ENCODE assay signal across 23 cellular contexts in the genomic region with DNA sequence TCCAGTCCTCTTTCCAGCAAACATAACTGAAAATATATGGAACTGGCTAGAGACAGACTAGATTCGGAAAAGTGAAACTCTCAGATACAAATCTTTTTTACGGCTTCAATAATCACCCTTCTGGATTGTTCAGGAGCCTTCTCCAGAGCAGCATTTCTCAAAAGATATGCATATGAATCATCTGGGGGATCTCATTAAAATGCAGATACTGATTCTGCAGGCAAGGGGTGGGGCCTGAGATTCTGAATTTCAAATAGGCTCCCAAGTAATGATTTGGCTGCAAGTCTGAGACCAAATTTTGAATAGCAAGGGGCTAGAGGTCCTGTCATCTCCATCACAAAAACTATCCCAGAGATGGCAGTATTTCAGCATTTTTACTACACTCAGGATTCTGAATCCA.
DNase-seq lines count a peak whose midpoint lies in the region; ATAC-seq, FAIRE-seq and TF ChIP-seq lines count a peak whose summit lies in the region.
"Had no signal": no experiment of that assay in that cellular context is flagged by ENCODE, and none has a peak within 500 bp of the region (broad histone marks: within the 10 kb centered on the region; RNA-seq: fewer than 3 reads in every experiment).

No MANE protein-coding gene starts in this region.

- H2BK20ac ChIP-seq in H1 (ENCODE audit: low read length): no peak overlapping the region

- ATAC-seq in GM19324 (IDR thresholded peaks at IDR 0.05; ENCODE audit: low FRiP score, unreplicated experiment) (no peak), GM19351 (IDR thresholded peaks at IDR 0.05; ENCODE audit: unreplicated experiment) (no peak)
- ATAC-seq: heart right ventricle, left ventricle myocardium superior, sciatic nerve had no signal

- H2BK5ac ChIP-seq in H1 (ENCODE audit: low read depth, low read length): no peak overlapping the region; the same call in 1 of the 2 replicates
- no peak overlapping the region for H2BK5ac ChIP-seq in trophoblast cell (ENCODE audit: low read depth, low read length, poor library complexity)

- H3K9ac ChIP-seq in HUES6 (ENCODE audit: low read length) (no peak overlapping the region), H1 (replicated peaks in 1 of 4; ENCODE audit: extremely low read depth in 1 of 4, low read depth in 3 of 4, low read length in 3 of 4) (no peak overlapping the region), trophoblast cell (ENCODE audit: low read length) (no peak overlapping the region)

- no peak for TF ChIP-seq POLR2A in H1 (IDR thresholded peaks at IDR 0.05; ENCODE audit: control extremely low read depth in 1 of 2, low read depth in 2 of 2, low read length in 2 of 2)

- no peaks in the 10 kb centered on the region for H3K23me2 ChIP-seq in H1 (ENCODE audit: low read depth, low read length)

- H3K23ac ChIP-seq in H1 (ENCODE audit: insufficient read length): no peak overlapping the region
- H3K23ac ChIP-seq in trophoblast cell (ENCODE audit: low read length): no peak overlapping the region

- H3K14ac ChIP-seq in H1 (ENCODE audit: insufficient read length): no peak overlapping the region
- no peak overlapping the region for H3K14ac ChIP-seq in trophoblast cell (ENCODE audit: low read length)

- H4K91ac ChIP-seq in H1 (replicated peaks; ENCODE audit: insufficient read length, low read length) (no peak overlapping the region), trophoblast cell (ENCODE audit: low read depth, low read length) (no peak overlapping the region)

- H3K4me2 ChIP-seq in H1 (ENCODE audit: insufficient read depth in 1 of 2, low read depth in 2 of 2, low read length in 2 of 2) (peak overlapping the region in 1 of 2 experiments; percentile 6; a peak in 2 of 4 replicates), trophoblast cell (ENCODE audit: low read length) (no peak overlapping the region)

- POLR2A ChIA-PET in H1 (lab: Charles Lee; ENCODE audit: partially characterized antibody): no interaction called here

- H3K27ac ChIP-seq in HUES6 (ENCODE audit: low read depth, low read length) (peak overlapping the region; percentile 23; the same call in 1 of the 2 replicates), H1 (ENCODE audit: low read depth, low read length) (no peak overlapping the region), trophoblast cell (ENCODE audit: low read depth, low read length) (no peak overlapping the region)
- H3K27ac ChIP-seq: heart right ventricle, stomach, tibial artery had no signal

- TF ChIP-seq CTCF in H1 (IDR thresholded peaks at IDR 0.05; ENCODE audit: control extremely low read depth in 1 of 3, insufficient read depth in 1 of 3, low read depth in 1 of 3, low read length in 3 of 3): no peak

- WGBS in H1 (ENCODE audit: extremely low coverage in 1 of 2, insufficient coverage in 1 of 2, insufficient read length in 1 of 2, insufficient replicate concordance in 2 of 2, low coverage in 1 of 2, low lambda C conversion rate in 2 of 2, missing lambda C conversion rate in 1 of 2), 2 experiments: 72% methylated on average over 2 of the region's 2 CpGs; no CpG with 5 or more reads in 1 of the 2 experiments
- WGBS in trophoblast cell (ENCODE audit: extremely low coverage, insufficient coverage, insufficient read length): no CpG with 5 or more reads among the region's 2 CpGs

- no peak overlapping the region for H2BK12ac ChIP-seq in H1 (ENCODE audit: low read depth, low read length)
- H2BK12ac ChIP-seq in trophoblast cell (ENCODE audit: low read length): peak overlapping the region; percentile 16

- peak in 1 of 2 experiments; percentile 7; a peak in 1 of 4 replicates for TF ChIP-seq RAD21 in H1 (IDR thresholded peaks at IDR 0.05 in 1 of 2, conservative IDR thresholded peaks at IDR 0.05 in 1 of 2; ENCODE audit: low read depth in 2 of 2, low read length in 2 of 2)

- no peak overlapping the region for H2AFZ ChIP-seq in H1 (ENCODE audit: low read length)
- H2AFZ ChIP-seq in trophoblast cell (ENCODE audit: insufficient read depth, low read length, poor library complexity): no peak overlapping the region

- H3K79me1 ChIP-seq in H1 (ENCODE audit: low read depth, low read length) (no peaks in the 10 kb centered on the region), trophoblast cell (ENCODE audit: low read length) (peaks cover 12% of the 10 kb centered on the region)

- no peak overlapping the region for H4K5ac ChIP-seq in H1 (ENCODE audit: insufficient read length, low read depth, low read length)

- no peak overlapping the region for H3K4ac ChIP-seq in H1 (replicated peaks; ENCODE audit: insufficient read length, low read depth, low read length)
- no peak overlapping the region for H3K4ac ChIP-seq in trophoblast cell (ENCODE audit: low read depth, low read length)

- H2AK5ac ChIP-seq in H1 (ENCODE audit: low read depth, low read length): no peak overlapping the region
- H2AK5ac ChIP-seq in trophoblast cell (ENCODE audit: low read length): no peak overlapping the region

- H2BK120ac ChIP-seq in H1 (replicated peaks; ENCODE audit: low read depth, low read length) (peak overlapping the region; percentile 76), trophoblast cell (ENCODE audit: insufficient read depth, low read length, poor library complexity) (no peak overlapping the region)

- peaks cover 54% of the 10 kb centered on the region for H3K4me1 ChIP-seq in HUES6 (ENCODE audit: control insufficient read depth, insufficient read depth, low read length)
- peaks cover 0 to 29% (median 13%) of the 10 kb centered on the region in 4 experiments; a peak in 6 of 7 replicates for H3K4me1 ChIP-seq in H1 (replicated peaks in 1 of 4; ENCODE audit: control insufficient read depth in 3 of 4, insufficient read depth in 4 of 4, low read length in 3 of 4)
- peaks cover 7 to 15% of the 10 kb centered on the region in 2 experiments for H3K4me1 ChIP-seq in trophoblast cell (ENCODE audit: control insufficient read depth in 1 of 2, insufficient read depth in 2 of 2, low read length in 2 of 2)
- H3K4me1 ChIP-seq: tibial artery had no signal

- no peaks in the 10 kb centered on the region for H3K9me3 ChIP-seq in HUES6 (ENCODE audit: control insufficient read depth, insufficient read depth, low read depth, low read length)
- H3K9me3 ChIP-seq in H1 (ENCODE audit: insufficient read depth in 2 of 2, low read depth in 1 of 2, low read length in 1 of 2): no peaks in the 10 kb centered on the region
- H3K9me3 ChIP-seq in trophoblast cell (ENCODE audit: insufficient read depth, low read depth, low read length): peaks cover 1% of the 10 kb centered on the region
- H3K9me3 ChIP-seq: stomach, tibial artery had no signal

- H3K36me3 ChIP-seq in HUES6 (ENCODE audit: control insufficient read depth, insufficient read depth, low read length): no peaks in the 10 kb centered on the region
- H3K36me3 ChIP-seq in H1 (ENCODE audit: control insufficient read depth in 2 of 4, insufficient read depth in 4 of 4, low read length in 3 of 4): no peaks in the 10 kb centered on the region
- H3K36me3 ChIP-seq in trophoblast cell (ENCODE audit: control insufficient read depth in 1 of 2, insufficient read depth in 2 of 2, low read length in 2 of 2): no peaks in the 10 kb centered on the region
- H3K36me3 ChIP-seq: heart right ventricle, stomach, tibial artery had no signal

- DNase-seq in GM04504 (ENCODE audit: low read depth) (peak; percentile 8), H1 (ENCODE audit: low read depth in 1 of 2, low spot score in 2 of 2) (no peak), trophoblast cell (peak in 1 of 2 donors; percentile 16), cerebellar cortex (ENCODE audit: low spot score) (no peak)
- DNase-seq: activated naive CD4-positive, alpha-beta T cell treated with anti-CD3 and anti-CD28 coated beads, Interleukin-2, amount 50 U/mL, for 16 hours; aorta; CD4-positive, CD25-positive, alpha-beta regulatory T cell; cerebellar nuclear complex; heart right ventricle; immature natural killer cell; left ventricle myocardium superior; NCI-H1048; NCI-H187; NCI-H526; stimulated activated CD4-positive, alpha-beta T cell treated with anti-CD3 and anti-CD28 coated beads, Interleukin-15, amount 100 ng/mL, for 24 hours; stomach; T-helper 9 cell; tibial artery had no signal

- H3K79me2 ChIP-seq in H1 (ENCODE audit: control insufficient read depth in 1 of 2, insufficient read depth in 2 of 2, low read length in 2 of 2) (no peaks in the 10 kb centered on the region), trophoblast cell (ENCODE audit: control insufficient read depth, insufficient read depth, low read length, poor library complexity) (no peaks in the 10 kb centered on the region)

- CTCF ChIA-PET in H1 (lab: Charles Lee; ENCODE audit: partially characterized antibody): no interaction called here

- H4K8ac ChIP-seq in H1 (ENCODE audit: extremely low read depth, insufficient read depth, low read length) (no peak overlapping the region), trophoblast cell (ENCODE audit: low read depth, low read length) (no peak overlapping the region)

- no peaks in the 10 kb centered on the region for H4K20me1 ChIP-seq in H1 (replicated peaks in 1 of 2; ENCODE audit: control insufficient read depth in 1 of 2, insufficient read depth in 2 of 2, low read length in 2 of 2)

- no peaks in the 10 kb centered on the region for H3K27me3 ChIP-seq in HUES6 (ENCODE audit: control insufficient read depth, insufficient read depth, low read length)
- H3K27me3 ChIP-seq in H1 (replicated peaks in 1 of 4; ENCODE audit: control insufficient read depth in 3 of 4, extremely low read depth in 1 of 4, insufficient read depth in 3 of 4, low read length in 3 of 4): no peaks in the 10 kb centered on the region
- no peaks in the 10 kb centered on the region for H3K27me3 ChIP-seq in trophoblast cell (ENCODE audit: insufficient read depth, low read length)
- H3K27me3 ChIP-seq: heart right ventricle, stomach, tibial artery had no signal

- H3K18ac ChIP-seq in H1 (ENCODE audit: extremely low read depth, low read length) (no peak overlapping the region; the same call in 1 of the 2 replicates), trophoblast cell (ENCODE audit: low read length) (no peak overlapping the region)

- H4K12ac ChIP-seq in trophoblast cell (ENCODE audit: low read depth, low read length): no peak overlapping the region

- no peak for FAIRE-seq in H1 (lab: Jason Lieb, UNC)
- FAIRE-seq: G401.6 had no signal

- H3K56ac ChIP-seq in H1 (replicated peaks; ENCODE audit: insufficient read length, low read depth, low read length): no peak overlapping the region

- H2BK15ac ChIP-seq in H1 (ENCODE audit: low read length): no peak overlapping the region

- no peak for TF ChIP-seq EP300 in H1 (IDR thresholded peaks at IDR 0.05; ENCODE audit: borderline replicate concordance in 1 of 2, low read depth in 2 of 2, low read length in 2 of 2)

- no peak overlapping the region for H3K4me3 ChIP-seq in HUES6 (ENCODE audit: low read depth, low read length)
- peak overlapping the region in 1 of 4 experiments; percentile 29; a peak in 1 of 8 replicates for H3K4me3 ChIP-seq in H1 (ENCODE audit: extremely low read depth in 1 of 4, insufficient read depth in 2 of 4, low read depth in 3 of 4, low read length in 4 of 4)
- H3K4me3 ChIP-seq in trophoblast cell (ENCODE audit: low read depth, low read length): no peak overlapping the region
- H3K4me3 ChIP-seq: heart right ventricle, stomach, tibial artery had no signal

TF ChIP-seq in H1, 55 proteins besides CTCF, POLR2A, EP300 and RAD21 (continues in another document):
- no peak for TF ChIP-seq SIN3A (conservative IDR thresholded peaks at IDR 0.05 in 1 of 2, IDR thresholded peaks at IDR 0.05 in 1 of 2; ENCODE audit: low read depth in 1 of 2, low read length in 2 of 2)
- no peak for TF ChIP-seq SIX5 (IDR thresholded peaks at IDR 0.05; ENCODE audit: low read depth, low read length)
